In the genomic region with DNA sequence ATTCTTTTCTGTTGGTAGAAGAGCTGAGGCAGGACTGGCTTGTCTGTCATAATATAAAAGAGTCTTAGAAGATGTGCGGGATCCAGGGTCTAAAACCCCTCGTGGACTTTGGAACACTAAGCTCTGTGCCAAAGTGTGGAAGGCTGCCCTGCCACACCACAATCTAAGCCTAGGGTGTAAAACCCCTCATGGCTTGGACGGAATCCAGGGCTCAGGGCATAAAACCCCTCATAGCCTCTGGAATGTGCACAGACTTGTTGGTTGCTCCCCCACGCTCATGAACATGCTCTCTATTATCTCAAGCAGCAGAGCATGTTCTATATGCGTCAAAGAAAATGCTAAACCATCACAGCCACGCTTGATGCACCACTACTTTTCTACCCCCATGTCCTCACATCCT, we compare ENCODE assay signal across 28 cellular contexts.
"Had no signal": no experiment of that assay in that cellular context is flagged by ENCODE, and none has a peak within 500 bp of the region (broad histone marks: within the 10 kb centered on the region; RNA-seq: fewer than 3 reads in every experiment).

No MANE protein-coding gene starts in this region.

- H3K9me3 ChIP-seq: ascending aorta, breast epithelium, colonic mucosa, gastroesophageal sphincter had no signal

- H3K27ac ChIP-seq: ascending aorta, breast epithelium, cardiac muscle cell, colonic mucosa, epithelial cell of prostate, esophagus squamous epithelium, gastroesophageal sphincter had no signal

- DNase-seq: activated CD4-positive, alpha-beta memory T cell treated with anti-CD3 and anti-CD28 coated beads, Interleukin-2, amount 10 ng/mL, durations not matched to agents 7 days and 5 days; activated CD4-positive, alpha-beta T cell treated with anti-CD3 and anti-CD28 coated beads for 1 hour; activated CD4-positive, alpha-beta T cell treated with anti-CD3 and anti-CD28 coated beads for 4 hours; activated CD4-positive, alpha-beta T cell treated with anti-CD3 and anti-CD28 coated beads, Interleukin-2, amount 10 ng/mL, durations not matched to agents 7 days and 5 days; activated CD4-positive, alpha-beta T cell treated with anti-CD3 and anti-CD28 coated beads, Interleukin-2, amount 50 U/mL, for 4 hours; activated CD8-positive, alpha-beta memory T cell treated with anti-CD3 and anti-CD28 coated beads, Interleukin-2, amount 50 U/mL, for 48 hours; activated gamma-delta T cell; activated naive CD4-positive, alpha-beta T cell; activated naive CD4-positive, alpha-beta T cell treated with anti-CD3 and anti-CD28 coated beads, Interleukin-2, amount 10 ng/mL, durations not matched to agents 7 days and 5 days; activated naive CD8-positive, alpha-beta T cell treated with anti-CD3 and anti-CD28 coated beads, Interleukin-2, amount 10 ng/mL, durations not matched to agents 7 days and 5 days; activated T-cell treated with anti-CD3 and anti-CD28 coated beads for 4 hours; activated T-cell treated with anti-CD3 and anti-CD28 coated beads, Interleukin-2, amount 50 U/mL, for 24 hours; activated T-cell treated with anti-CD3 and anti-CD28 coated beads, Interleukin-2, amount 50 U/mL, for 72 hours; central memory CD4-positive, alpha-beta T cell; cerebellar nuclear complex; colonic mucosa; effector CD8-positive, alpha-beta T cell; esophagus squamous epithelium; foreskin melanocyte; T-helper 2 cell had no signal

- FAIRE-seq: endothelial cell of umbilical vein had no signal

- ATAC-seq: activated naive CD4-positive, alpha-beta T cell treated with anti-CD3 and anti-CD28 coated beads, Interleukin-2, amount 50 U/mL, for 72 hours; activated T-cell treated with anti-CD3 and anti-CD28 coated beads, Interleukin-2, amount 50 U/mL, for 72 hours; gastroesophageal sphincter; WTC11 had no signal

- H3K4me3 ChIP-seq: ascending aorta, breast epithelium, cardiac muscle cell, colonic mucosa, esophagus squamous epithelium, gastroesophageal sphincter had no signal

- H3K36me3 ChIP-seq: ascending aorta, breast epithelium, cardiac muscle cell, colonic mucosa, esophagus squamous epithelium, gastroesophageal sphincter had no signal

- H3K4me1 ChIP-seq: ascending aorta, breast epithelium, colonic mucosa, esophagus squamous epithelium, gastroesophageal sphincter had no signal

- H3K27me3 ChIP-seq: ascending aorta, breast epithelium, cardiac muscle cell, colonic mucosa, esophagus squamous epithelium, gastroesophageal sphincter had no signal
